16 cellular contexts compared by ENCODE assay signal in genomic region chr6:148431840-148432239, GRCh38.
DNase-seq lines count a peak whose midpoint lies in the region; ATAC-seq, FAIRE-seq and TF ChIP-seq lines count a peak whose summit lies in the region.
"Had no signal": no experiment of that assay in that cellular context is flagged by ENCODE, and none has a peak within 500 bp of the region (broad histone marks: within the 10 kb centered on the region; RNA-seq: fewer than 3 reads in every experiment).

No MANE protein-coding gene starts in this region.

- no peak for ATAC-seq in HG03460 (IDR thresholded peaks at IDR 0.05; ENCODE audit: unreplicated experiment)

- FAIRE-seq in astrocyte (lab: Jason Lieb, UNC): no peak
- FAIRE-seq: D721Med had no signal

- H4K20me1 ChIP-seq in astrocyte (ENCODE audit: insufficient read depth, low read length): no peaks in the 10 kb centered on the region

- H3K27me3 ChIP-seq in astrocyte (ENCODE audit: insufficient read depth, low read length) (no peaks in the 10 kb centered on the region), esophagus squamous epithelium (no peaks in the 10 kb centered on the region), suprapubic skin (no peaks in the 10 kb centered on the region), Peyer's patch (no peaks in the 10 kb centered on the region)
- H3K27me3 ChIP-seq: MG63 had no signal

- H3K9me3 Mint-ChIP-seq in astrocyte (ENCODE audit: unreplicated experiment): no peaks in the 10 kb centered on the region

- H3K36me3 ChIP-seq in astrocyte (ENCODE audit: insufficient read depth, low read length): no peaks in the 10 kb centered on the region
- H3K36me3 ChIP-seq in esophagus squamous epithelium: peaks cover 0 to 14% (median 0%) of the 10 kb centered on the region in 3 donors
- no peaks in the 10 kb centered on the region for H3K36me3 ChIP-seq in suprapubic skin
- no peaks in the 10 kb centered on the region for H3K36me3 ChIP-seq in Peyer's patch

- H3K4me1 ChIP-seq in astrocyte (ENCODE audit: insufficient read depth, low read length) (no peaks in the 10 kb centered on the region), esophagus squamous epithelium (peaks cover 6 to 29% (median 17%) of the 10 kb centered on the region in 3 donors), suprapubic skin (peaks cover 17% of the 10 kb centered on the region), Peyer's patch (no peaks in the 10 kb centered on the region)

- H2AFZ ChIP-seq in astrocyte (ENCODE audit: low read depth, low read length): no peak overlapping the region

- no peak overlapping the region for H3K27ac Mint-ChIP-seq in astrocyte (ENCODE audit: unreplicated experiment)

- 78 to 90% methylated on average over 6 to 7 of the region's 7 CpGs for WGBS in esophagus squamous epithelium, 2 donors
- WGBS in suprapubic skin: 91% methylated on average over 6 of the region's 7 CpGs

- H3K36me3 Mint-ChIP-seq in astrocyte (ENCODE audit: low read depth, unreplicated experiment): peaks cover 3% of the 10 kb centered on the region

- H3K27ac ChIP-seq in astrocyte (ENCODE audit: low read depth, low read length): no peak overlapping the region
- H3K27ac ChIP-seq in esophagus squamous epithelium: peak overlapping the region; percentile 16 to 57 (median 46)
- peak overlapping the region; percentile 29 for H3K27ac ChIP-seq in suprapubic skin
- H3K27ac ChIP-seq in Peyer's patch: no peak overlapping the region
- H3K27ac ChIP-seq: C4-2B had no signal

- no peaks in the 10 kb centered on the region for H3K27me3 Mint-ChIP-seq in astrocyte (ENCODE audit: low read depth, unreplicated experiment)

- no peak for TF ChIP-seq CTCF in astrocyte (IDR thresholded peaks at IDR 0.05; ENCODE audit: insufficient read depth, low read depth, low read length)
- TF ChIP-seq CTCF in esophagus squamous epithelium (IDR thresholded peaks at IDR 0.05): no peak
- no peak for TF ChIP-seq CTCF in suprapubic skin (IDR thresholded peaks at IDR 0.05)
- no peak for TF ChIP-seq CTCF in Peyer's patch (IDR thresholded peaks at IDR 0.05)

- H3K4me3 Mint-ChIP-seq in astrocyte (ENCODE audit: unreplicated experiment): peak overlapping the region; percentile 57

- H3K9ac ChIP-seq in astrocyte (ENCODE audit: low read length): no peak overlapping the region

- no peak for DNase-seq in astrocyte (ENCODE audit: low read depth)
- DNase-seq in esophagus squamous epithelium (lab: John Stamatoyannopoulos, UW): no peak
- DNase-seq in suprapubic skin (ENCODE audit: low spot score in 2 of 2): no peak
- no peak for DNase-seq in NCI-H1694 treated with DMSO at 0.1 percent for 48 hours (lab: John Stamatoyannopoulos, UW)
- no peak for DNase-seq in Peyer's patch
- DNase-seq: Karpas-422, MG63, NCI-H1048, NCI-H1436 treated with DMSO at 0.1 percent for 48 hours, NCI-H2029 treated with DMSO at 0.1 percent for 48 hours, NCI-H2171, NCI-H446 treated with DMSO at 0.1 percent for 48 hours had no signal

- TF ChIP-seq POLR2A in esophagus squamous epithelium (IDR thresholded peaks at IDR 0.05): no peak
- TF ChIP-seq POLR2A in suprapubic skin (IDR thresholded peaks at IDR 0.05): no peak
- TF ChIP-seq POLR2A in Peyer's patch (IDR thresholded peaks at IDR 0.05): no peak

- intact Hi-C loops in esophagus squamous epithelium (cut with DNase I): no loop called here

- H3K9me3 ChIP-seq in astrocyte (ENCODE audit: insufficient read depth, low read depth, low read length) (no peaks in the 10 kb centered on the region), esophagus squamous epithelium (no peaks in the 10 kb centered on the region), suprapubic skin (no peaks in the 10 kb centered on the region), Peyer's patch (no peaks in the 10 kb centered on the region)
- H3K9me3 ChIP-seq: MG63 had no signal

- no peak for TF ChIP-seq EP300 in Ishikawa (IDR thresholded peaks at IDR 0.05; ENCODE audit: borderline replicate concordance)
- no peak for TF ChIP-seq EP300 in suprapubic skin (IDR thresholded peaks at IDR 0.05)

- no peak for TF ChIP-seq RAD21 in Ishikawa (IDR thresholded peaks at IDR 0.05; ENCODE audit: low read depth)

- no peaks in the 10 kb centered on the region for H3K79me2 ChIP-seq in astrocyte (ENCODE audit: insufficient read depth, low read length)

- H3K4me3 ChIP-seq in astrocyte (ENCODE audit: insufficient read depth, low read depth, low read length) (no peak overlapping the region), esophagus squamous epithelium (no peak overlapping the region), suprapubic skin (no peak overlapping the region), Peyer's patch (no peak overlapping the region)
- H3K4me3 ChIP-seq: MG63 had no signal

- peaks cover 5% of the 10 kb centered on the region for H3K4me1 Mint-ChIP-seq in astrocyte (ENCODE audit: low read depth, unreplicated experiment)

- H3K4me2 ChIP-seq in astrocyte (ENCODE audit: low read length): peak overlapping the region; percentile 18

TF ChIP-seq in Ishikawa, 13 proteins besides CTCF, POLR2A, EP300 and RAD21:
- TF ChIP-seq REST (IDR thresholded peaks at IDR 0.05; ENCODE audit: low read depth) (no peak), CEBPB (IDR thresholded peaks at IDR 0.05) (peak; percentile 80)

Comparison
In these comparisons a context has a peak if more than half of its experiments do, and no peak if none do; other contexts are left out.
1. H3K27ac ChIP-seq: peak in esophagus squamous epithelium (4 of 4) and suprapubic skin (single experiment); none in astrocyte (single experiment) and Peyer's patch (0 of 4).